Comparison of ENCODE assay signal across 1 cellular context in the genomic region with DNA sequence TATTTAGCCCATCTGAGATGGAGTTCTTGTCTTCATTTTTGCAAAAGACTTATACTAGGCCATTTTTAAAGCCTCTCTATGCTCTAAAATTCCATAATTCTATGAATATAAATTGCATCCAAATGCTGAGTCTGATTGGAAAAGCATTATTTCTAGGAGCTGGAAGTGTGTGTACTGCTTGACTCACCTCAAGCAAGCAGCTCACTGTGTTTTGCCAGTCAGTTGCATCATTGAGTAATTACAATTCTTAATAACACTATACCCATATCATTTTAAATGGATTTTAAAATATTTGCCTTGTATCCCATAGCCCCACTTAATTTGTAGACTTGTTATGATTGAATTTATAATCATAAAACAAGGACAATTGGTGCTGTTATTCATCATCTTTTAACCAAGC.
TF ChIP-seq lines count a peak whose summit lies in the region.

No MANE protein-coding gene starts in this region.

TF ChIP-seq in HepG2, 621 proteins besides CTCF, POLR2A, EP300 and RAD21 (continued from another document):
- TF ChIP-seq, protein P1, sequence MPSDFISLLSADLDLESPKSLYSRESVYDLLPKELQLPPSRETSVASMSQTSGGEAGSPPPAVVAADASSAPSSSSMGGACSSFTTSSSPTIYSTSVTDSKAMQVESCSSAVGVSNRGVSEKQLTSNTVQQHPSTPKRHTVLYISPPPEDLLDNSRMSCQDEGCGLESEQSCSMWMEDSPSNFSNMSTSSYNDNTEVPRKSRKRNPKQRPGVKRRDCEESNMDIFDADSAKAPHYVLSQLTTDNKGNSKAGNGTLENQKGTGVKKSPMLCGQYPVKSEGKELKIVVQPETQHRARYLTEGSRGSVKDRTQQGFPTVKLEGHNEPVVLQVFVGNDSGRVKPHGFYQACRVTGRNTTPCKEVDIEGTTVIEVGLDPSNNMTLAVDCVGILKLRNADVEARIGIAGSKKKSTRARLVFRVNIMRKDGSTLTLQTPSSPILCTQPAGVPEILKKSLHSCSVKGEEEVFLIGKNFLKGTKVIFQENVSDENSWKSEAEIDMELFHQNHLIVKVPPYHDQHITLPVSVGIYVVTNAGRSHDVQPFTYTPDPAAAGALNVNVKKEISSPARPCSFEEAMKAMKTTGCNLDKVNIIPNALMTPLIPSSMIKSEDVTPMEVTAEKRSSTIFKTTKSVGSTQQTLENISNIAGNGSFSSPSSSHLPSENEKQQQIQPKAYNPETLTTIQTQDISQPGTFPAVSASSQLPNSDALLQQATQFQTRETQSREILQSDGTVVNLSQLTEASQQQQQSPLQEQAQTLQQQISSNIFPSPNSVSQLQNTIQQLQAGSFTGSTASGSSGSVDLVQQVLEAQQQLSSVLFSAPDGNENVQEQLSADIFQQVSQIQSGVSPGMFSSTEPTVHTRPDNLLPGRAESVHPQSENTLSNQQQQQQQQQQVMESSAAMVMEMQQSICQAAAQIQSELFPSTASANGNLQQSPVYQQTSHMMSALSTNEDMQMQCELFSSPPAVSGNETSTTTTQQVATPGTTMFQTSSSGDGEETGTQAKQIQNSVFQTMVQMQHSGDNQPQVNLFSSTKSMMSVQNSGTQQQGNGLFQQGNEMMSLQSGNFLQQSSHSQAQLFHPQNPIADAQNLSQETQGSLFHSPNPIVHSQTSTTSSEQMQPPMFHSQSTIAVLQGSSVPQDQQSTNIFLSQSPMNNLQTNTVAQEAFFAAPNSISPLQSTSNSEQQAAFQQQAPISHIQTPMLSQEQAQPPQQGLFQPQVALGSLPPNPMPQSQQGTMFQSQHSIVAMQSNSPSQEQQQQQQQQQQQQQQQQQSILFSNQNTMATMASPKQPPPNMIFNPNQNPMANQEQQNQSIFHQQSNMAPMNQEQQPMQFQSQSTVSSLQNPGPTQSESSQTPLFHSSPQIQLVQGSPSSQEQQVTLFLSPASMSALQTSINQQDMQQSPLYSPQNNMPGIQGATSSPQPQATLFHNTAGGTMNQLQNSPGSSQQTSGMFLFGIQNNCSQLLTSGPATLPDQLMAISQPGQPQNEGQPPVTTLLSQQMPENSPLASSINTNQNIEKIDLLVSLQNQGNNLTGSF (CRISPR knock-in tag; IDR thresholded peaks at IDR 0.05), result no peak
- TF ChIP-seq FOXK2 (IDR thresholded peaks at IDR 0.05), result no peak
- TF ChIP-seq, protein P2, sequence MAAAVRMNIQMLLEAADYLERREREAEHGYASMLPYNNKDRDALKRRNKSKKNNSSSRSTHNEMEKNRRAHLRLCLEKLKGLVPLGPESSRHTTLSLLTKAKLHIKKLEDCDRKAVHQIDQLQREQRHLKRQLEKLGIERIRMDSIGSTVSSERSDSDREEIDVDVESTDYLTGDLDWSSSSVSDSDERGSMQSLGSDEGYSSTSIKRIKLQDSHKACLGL (CRISPR knock-in tag; IDR thresholded peaks at IDR 0.05), result no peak
- TF ChIP-seq NONO (IDR thresholded peaks at IDR 0.05), result no peak
- TF ChIP-seq NONO (CRISPR knock-in tag; conservative IDR thresholded peaks at IDR 0.05), result no peak
- no peak for TF ChIP-seq YEATS4 (CRISPR knock-in tag; IDR thresholded peaks at IDR 0.05; ENCODE audit: borderline replicate concordance)
- TF ChIP-seq ZNF605 (CRISPR knock-in tag; IDR thresholded peaks at IDR 0.05), result no peak
- TF ChIP-seq, protein P3, sequence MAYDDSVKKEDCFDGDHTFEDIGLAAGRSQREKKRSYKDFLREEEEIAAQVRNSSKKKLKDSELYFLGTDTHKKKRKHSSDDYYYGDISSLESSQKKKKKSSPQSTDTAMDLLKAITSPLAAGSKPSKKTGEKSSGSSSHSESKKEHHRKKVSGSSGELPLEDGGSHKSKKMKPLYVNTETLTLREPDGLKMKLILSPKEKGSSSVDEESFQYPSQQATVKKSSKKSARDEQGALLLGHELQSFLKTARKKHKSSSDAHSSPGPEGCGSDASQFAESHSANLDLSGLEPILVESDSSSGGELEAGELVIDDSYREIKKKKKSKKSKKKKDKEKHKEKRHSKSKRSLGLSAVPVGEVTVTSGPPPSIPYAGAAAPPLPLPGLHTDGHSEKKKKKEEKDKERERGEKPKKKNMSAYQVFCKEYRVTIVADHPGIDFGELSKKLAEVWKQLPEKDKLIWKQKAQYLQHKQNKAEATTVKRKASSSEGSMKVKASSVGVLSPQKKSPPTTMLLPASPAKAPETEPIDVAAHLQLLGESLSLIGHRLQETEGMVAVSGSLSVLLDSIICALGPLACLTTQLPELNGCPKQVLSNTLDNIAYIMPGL (CRISPR knock-in tag; IDR thresholded peaks at IDR 0.05; ENCODE audit: borderline replicate concordance in 1 of 2, low read depth in 1 of 2), result no peak
TF ChIP-seq in HepG2: peak in this region for 0.
